Comparison of ENCODE assay signal across 8 cellular contexts in the genomic region with DNA sequence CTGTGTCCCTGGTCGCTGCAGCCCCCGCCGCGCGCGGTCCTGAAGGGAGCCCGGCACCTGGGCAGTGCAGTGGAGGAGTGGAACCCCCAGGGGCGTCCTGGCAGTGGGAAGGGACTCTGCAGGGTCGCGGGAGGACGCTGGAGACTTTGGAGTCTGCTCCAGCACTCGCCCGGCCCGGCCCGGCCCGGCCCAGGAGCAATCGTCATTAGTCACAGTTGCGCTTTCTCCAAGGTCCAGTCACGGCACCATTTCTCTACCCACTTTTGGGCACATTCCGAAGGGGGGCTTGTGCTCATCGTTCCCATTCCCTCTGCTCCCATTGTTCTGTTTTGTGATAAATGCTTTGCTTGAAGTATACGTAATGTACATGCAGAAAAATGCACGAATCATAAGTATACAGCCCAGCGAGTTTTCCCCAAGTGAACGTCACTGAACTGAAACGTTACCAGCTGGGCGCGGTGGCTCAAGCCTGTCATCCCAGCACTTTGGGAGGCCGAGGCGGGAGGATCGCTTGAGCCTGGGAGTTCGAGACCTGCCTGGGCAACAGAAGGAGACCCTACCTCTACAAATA. TPM values are rescaled to one million over a fixed set of nuclear protein-coding genes. Genes with fewer than 3 reads are reported as not detected.
DNase-seq lines count a peak whose midpoint lies in the region; ATAC-seq and TF ChIP-seq lines count a peak whose summit lies in the region.

No MANE protein-coding gene starts in this region.

- H3K9me3 ChIP-seq in CD8-positive, alpha-beta T cell (ENCODE audit: low read length): no peaks in the 10 kb centered on the region
- H3K9me3 ChIP-seq in PC-3 (ENCODE audit: low read length) (no peaks in the 10 kb centered on the region), uterus (no peaks in the 10 kb centered on the region)

- TF ChIP-seq CTCF in CD8-positive, alpha-beta T cell (IDR thresholded peaks at IDR 0.05): no peak
- TF ChIP-seq CTCF in PC-3 (conservative IDR thresholded peaks at IDR 0.05; ENCODE audit: low read depth, low read length): 0 out of 2 replicates have a peak, but pooled peaks have one; percentile 10
- no peak for TF ChIP-seq CTCF in uterus (IDR thresholded peaks at IDR 0.05)

- DNase-seq in CD8-positive, alpha-beta T cell: no peak
- DNase-seq in H7 (no peak), PC-3 (peak; percentile 57), mesendoderm (peak; percentile 10), uterus (no peak), NCI-H2107 (lab: John Stamatoyannopoulos, UW) (no peak), NCI-H345 treated with DMSO at 0.1 percent for 48 hours (lab: John Stamatoyannopoulos, UW; ENCODE audit: unreplicated experiment) (no peak)

- CTCF ChIA-PET in CD8-positive, alpha-beta T cell (lab: Charles Lee): interaction anchor here (1.6 kb wide), 1 partner anchor 139 kb away, joined by 5 read pairs; no protein-coding TSS in a partner anchor
- CTCF ChIA-PET in PC-3 (lab: Charles Lee): interaction anchor here (0.7 kb wide), 1 partner anchor 20 kb away, joined by 7 read pairs; no protein-coding TSS in a partner anchor

- H3K4me3 Mint-ChIP-seq in CD8-positive, alpha-beta T cell: peak overlapping the region; percentile 91
- H3K4me3 Mint-ChIP-seq in dendritic cell treated with granulocyte-macrophage colony-stimulating factor and Interleukin-4, amounts not matched to agents 40 ng/mL and 50 ng/mL, for 4 days: peak overlapping the region; percentile 85

- H3K79me2 ChIP-seq in PC-3 (ENCODE audit: low read length) (peaks cover 41% of the 10 kb centered on the region), mesendoderm (ENCODE audit: control insufficient read depth, insufficient read depth, low read length) (peaks cover 5% of the 10 kb centered on the region)

- peak overlapping the region; percentile 69 for H3K4me3 ChIP-seq in CD8-positive, alpha-beta T cell (ENCODE audit: low read depth, low read length)
- H3K4me3 ChIP-seq in H7 (ENCODE audit: insufficient read depth, low read depth, low read length) (peak overlapping the region; percentile 76), PC-3 (ENCODE audit: low read length) (peak overlapping the region; percentile 89), mesendoderm (ENCODE audit: low read length) (peak overlapping the region; percentile 68), uterus (peak overlapping the region; percentile 58 to 94)

- no peaks in the 10 kb centered on the region for H3K27me3 Mint-ChIP-seq in CD8-positive, alpha-beta T cell (ENCODE audit: low read depth)
- H3K27me3 Mint-ChIP-seq in dendritic cell treated with granulocyte-macrophage colony-stimulating factor and Interleukin-4, amounts not matched to agents 40 ng/mL and 50 ng/mL, for 4 days: no peaks in the 10 kb centered on the region

- peak overlapping the region; percentile 80 for H3K23ac ChIP-seq in mesendoderm (ENCODE audit: low read length)

- peaks cover 18% of the 10 kb centered on the region for H3K4me1 ChIP-seq in CD8-positive, alpha-beta T cell (ENCODE audit: insufficient read depth, low read length)
- peaks cover 13% of the 10 kb centered on the region for H3K4me1 ChIP-seq in PC-3 (ENCODE audit: insufficient read depth, low read length)
- no peaks in the 10 kb centered on the region for H3K4me1 ChIP-seq in mesendoderm (ENCODE audit: control insufficient read depth, low read depth, low read length)
- peaks cover 0 to 5% of the 10 kb centered on the region in 2 donors for H3K4me1 ChIP-seq in uterus

- peaks cover 15% of the 10 kb centered on the region for H3K79me1 ChIP-seq in mesendoderm (ENCODE audit: low read length)

- no peak overlapping the region for H4K8ac ChIP-seq in mesendoderm (ENCODE audit: low read depth, low read length)

- peak overlapping the region; percentile 88 for H3K56ac ChIP-seq in mesendoderm (ENCODE audit: low read length)

- peaks cover 30% of the 10 kb centered on the region for H3K4me1 Mint-ChIP-seq in CD8-positive, alpha-beta T cell (ENCODE audit: low read depth)
- peaks cover 40% of the 10 kb centered on the region for H3K4me1 Mint-ChIP-seq in dendritic cell treated with granulocyte-macrophage colony-stimulating factor and Interleukin-4, amounts not matched to agents 40 ng/mL and 50 ng/mL, for 4 days (ENCODE audit: low read depth)

- no peak overlapping the region for H2BK120ac ChIP-seq in mesendoderm (ENCODE audit: low read depth, low read length)

- H3K4ac ChIP-seq in mesendoderm (ENCODE audit: low read depth, low read length): peak overlapping the region; percentile 20

- H3K27ac Mint-ChIP-seq in CD8-positive, alpha-beta T cell: peak overlapping the region; percentile 88
- peak overlapping the region; percentile 81 for H3K27ac Mint-ChIP-seq in dendritic cell treated with granulocyte-macrophage colony-stimulating factor and Interleukin-4, amounts not matched to agents 40 ng/mL and 50 ng/mL, for 4 days

- peak overlapping the region; percentile 28 for H3K18ac ChIP-seq in mesendoderm (ENCODE audit: low read length)

- TF ChIP-seq POLR2A in uterus (IDR thresholded peaks at IDR 0.05): no peak

- H3K9ac ChIP-seq in PC-3 (ENCODE audit: low read length) (peak overlapping the region; percentile 85), mesendoderm (ENCODE audit: low read length) (peak overlapping the region; percentile 57)

- peak overlapping the region; percentile 55 for H3K27ac ChIP-seq in CD8-positive, alpha-beta T cell (ENCODE audit: low read depth, low read length)
- peak overlapping the region; percentile 8 for H3K27ac ChIP-seq in PC-3 (ENCODE audit: low read length)
- peak overlapping the region; percentile 42 for H3K27ac ChIP-seq in mesendoderm (ENCODE audit: low read depth, low read length)
- H3K27ac ChIP-seq in uterus: peak overlapping the region; percentile 90

- H3K9me2 ChIP-seq in PC-3 (replicated peaks; ENCODE audit: low read length): no peaks in the 10 kb centered on the region

- H2BK5ac ChIP-seq in mesendoderm (ENCODE audit: low read length): no peak overlapping the region

- H4K5ac ChIP-seq in mesendoderm (ENCODE audit: low read length): no peak overlapping the region

- H3K27me3 ChIP-seq in CD8-positive, alpha-beta T cell (ENCODE audit: insufficient read depth, low read length): no peaks in the 10 kb centered on the region
- no peaks in the 10 kb centered on the region; the same call in 1 of the 2 replicates for H3K27me3 ChIP-seq in H7 (ENCODE audit: control insufficient read depth, insufficient read depth, low read length)
- H3K27me3 ChIP-seq in PC-3 (ENCODE audit: low read length): no peaks in the 10 kb centered on the region
- H3K27me3 ChIP-seq in mesendoderm (ENCODE audit: insufficient read depth, low read length, poor library complexity): no peaks in the 10 kb centered on the region
- H3K27me3 ChIP-seq in uterus: no peaks in the 10 kb centered on the region

- H3F3A ChIP-seq in PC-3 (ENCODE audit: low read length, unreplicated experiment): peaks cover 5% of the 10 kb centered on the region

- POLR2A ChIA-PET in CD8-positive, alpha-beta T cell (lab: Charles Lee): interaction anchor here (1.0 to 6.0 kb wide), 2 partner anchors 23 to 26 kb away, joined by 3 to 27 read pairs; a partner anchor contains a TSS
- POLR2A ChIA-PET in PC-3 (lab: Charles Lee; ENCODE audit: unreplicated experiment): interaction anchor here (0.7 kb wide), 2 partner anchors 10 to 597 kb away, joined by 3 to 6 read pairs; no protein-coding TSS in a partner anchor

- ATAC-seq in CD8-positive, alpha-beta T cell: no peak
- ATAC-seq in PC-3: peak; percentile 52

- H2BK15ac ChIP-seq in mesendoderm (replicated peaks; ENCODE audit: low read depth): no peak overlapping the region

- H3K36me3 Mint-ChIP-seq in CD8-positive, alpha-beta T cell: peaks cover 48% of the 10 kb centered on the region
- H3K36me3 Mint-ChIP-seq in dendritic cell treated with granulocyte-macrophage colony-stimulating factor and Interleukin-4, amounts not matched to agents 40 ng/mL and 50 ng/mL, for 4 days (ENCODE audit: low read depth): peaks cover 86% of the 10 kb centered on the region

- no CpG with 5 or more reads among the region's 32 CpGs for WGBS in mesendoderm (ENCODE audit: extremely low coverage, insufficient coverage, low lambda C conversion rate)

- no peak overlapping the region for H2AK5ac ChIP-seq in mesendoderm (ENCODE audit: low read length)

- peak overlapping the region; percentile 59 for H2AFZ ChIP-seq in PC-3 (ENCODE audit: low read length)

- H3K36me3 ChIP-seq in CD8-positive, alpha-beta T cell (ENCODE audit: insufficient read depth, low read length): peaks cover 8% of the 10 kb centered on the region
- peaks cover 20% of the 10 kb centered on the region for H3K36me3 ChIP-seq in H7 (replicated peaks; ENCODE audit: control insufficient read depth, insufficient read depth, low read length)
- peaks cover 35% of the 10 kb centered on the region for H3K36me3 ChIP-seq in PC-3 (ENCODE audit: low read depth, low read length)
- peaks cover 5% of the 10 kb centered on the region for H3K36me3 ChIP-seq in mesendoderm (ENCODE audit: control insufficient read depth, insufficient read depth, low read length)
- H3K36me3 ChIP-seq in uterus: no peaks in the 10 kb centered on the region

- no TSS peak for BruUV-seq in PC-3 (replicated peaks; lab: Mats Ljungman, UMichigan)

- 0 out of 2 replicates have a peak, but pooled peaks cover 3% of the 10 kb centered on the region for H4K20me1 ChIP-seq in PC-3 (ENCODE audit: low read length)

- H3K4me2 ChIP-seq in PC-3 (ENCODE audit: low read length) (peak overlapping the region; percentile 77), mesendoderm (ENCODE audit: low read length) (peak overlapping the region; percentile 60)

- intact Hi-C loops in CD8-positive, alpha-beta T cell (cut with DNase I, micrococcal nuclease): loop anchor here (1.0 to 5.0 kb wide), 7 partner anchors 12 to 77 kb away; a partner anchor contains a TSS
- intact Hi-C loops in PC-3 (cut with micrococcal nuclease) (loop anchor here (1.0 to 5.0 kb wide), 2 partner anchors 24 to 138 kb away; no protein-coding TSS in a partner anchor), uterus (cut with DNase I; ENCODE audit: low total_unique reads) (no loop called here)
- intact Hi-C loops in dendritic cell treated with granulocyte-macrophage colony-stimulating factor and Interleukin-4, amounts not matched to agents 40 ng/mL and 50 ng/mL, for 4 days (cut with micrococcal nuclease): loop anchor here (2.0 kb wide), 1 partner anchor 45 kb away; no protein-coding TSS in a partner anchor

- no peaks in the 10 kb centered on the region for H3K9me3 Mint-ChIP-seq in CD8-positive, alpha-beta T cell
- H3K9me3 Mint-ChIP-seq in dendritic cell treated with granulocyte-macrophage colony-stimulating factor and Interleukin-4, amounts not matched to agents 40 ng/mL and 50 ng/mL, for 4 days: no peaks in the 10 kb centered on the region

RNA-seq across cellular contexts. Expression of a gene that starts 1.0 kb away (rescaled TPM):
- 10 to 100 TPM; 13.9 to 14.4 TPM for total RNA-seq in CD8-positive, alpha-beta T cell
- total RNA-seq in H7 (2014; rRNA removed; shearing (Covaris generic)): 47.7 and 62.9 TPM in 2 replicates
- total RNA-seq in PC-3 (2014; rRNA removed): 42.4 and 54.6 TPM in 2 replicates
- polyA plus RNA-seq in mesendoderm (2013, experiment 1 of 2): 6.8 TPM
- 6.4 TPM for polyA plus RNA-seq in mesendoderm (2013, experiment 2 of 2)
- total RNA-seq in uterus: 10 to 100 TPM; 19.1 to 23.9 (median 21.9) TPM

RNA-seq across cellular contexts. Expression of a gene that starts 12.1 kb away (rescaled TPM):
- total RNA-seq in CD8-positive, alpha-beta T cell: 1 to 10 TPM; 3.3 to 3.5 TPM
- total RNA-seq in H7 (2014; rRNA removed; shearing (Covaris generic)): 36.6 and 44.5 TPM in 2 replicates
- total RNA-seq in PC-3 (2014; rRNA removed) (13.2 and 14.9 TPM in 2 replicates), uterus (10 to 100 TPM in 2 of 4 donors, 1 to 10 TPM in 2; 1.8 to 29.6 (median 15.0) TPM)
- 14.6 TPM for polyA plus RNA-seq in mesendoderm (2013, experiment 1 of 2)
- 14.9 TPM for polyA plus RNA-seq in mesendoderm (2013, experiment 2 of 2)

RNA-seq across cellular contexts. Expression of a gene that starts 23.0 kb away (rescaled TPM):
- 10 to 100 TPM; 33.3 to 33.4 TPM for total RNA-seq in CD8-positive, alpha-beta T cell
- total RNA-seq in H7 (2014; rRNA removed; shearing (Covaris generic)): 35.0 and 41.1 TPM in 2 replicates
- total RNA-seq in PC-3 (2014; rRNA removed) (82.5 and 105 TPM in 2 replicates), uterus (10 to 100 TPM; 17.4 to 31.1 (median 20.6) TPM)
- polyA plus RNA-seq in mesendoderm (2013, experiment 1 of 2): 11.2 TPM
- 10.9 TPM for polyA plus RNA-seq in mesendoderm (2013, experiment 2 of 2)

RNA-seq across cellular contexts. Expression of a gene that starts 45.9 kb away (rescaled TPM):
- 10 to 100 TPM; 31.9 to 35.0 TPM for total RNA-seq in CD8-positive, alpha-beta T cell
- total RNA-seq in H7 (2014; rRNA removed; shearing (Covaris generic)): 40.3 and 40.4 TPM in 2 replicates
- total RNA-seq in PC-3 (2014; rRNA removed) (42.7 and 47.2 TPM in 2 replicates), uterus (10 to 100 TPM; 26.5 to 79.7 (median 47.6) TPM)
- 16.1 TPM for polyA plus RNA-seq in mesendoderm (2013, experiment 1 of 2)
- 14.9 TPM for polyA plus RNA-seq in mesendoderm (2013, experiment 2 of 2)

Comparison
In these comparisons a context has a peak if more than half of its experiments do, and no peak if none do; other contexts are left out.
1. DNase-seq: peak in PC-3 (single experiment) and mesendoderm (single experiment); none in CD8-positive, alpha-beta T cell (0 of 7), H7 (single experiment), uterus (0 of 2), NCI-H2107 (single experiment) and NCI-H345 treated with DMSO at 0.1 percent for 48 hours (single experiment).
2. H3K27ac ChIP-seq: peak in every context shown above with its lines; median percentile 90 in uterus; 55 in CD8-positive, alpha-beta T cell; 42 in mesendoderm; 8 in PC-3.
3. Peak in every context shown above with its lines, with median percentiles within 50 percentile points of each other: H3K4me3 ChIP-seq.